Comparison of ENCODE assay signal across 8 cellular contexts in genomic region chr3:40584625-40585189, GRCh38. TPM values are rescaled to one million over a fixed set of nuclear protein-coding genes. Genes with fewer than 3 reads are reported as not detected.
DNase-seq lines count a peak whose midpoint lies in the region; ATAC-seq, FAIRE-seq and TF ChIP-seq lines count a peak whose summit lies in the region.

No MANE protein-coding gene starts in this region.

- H3K4me2 ChIP-seq in A549: no peak overlapping the region

- peaks cover 42% of the 10 kb centered on the region for H3K4me1 Mint-ChIP-seq in neural crest cell

- no peaks in the 10 kb centered on the region for H3K36me3 Mint-ChIP-seq in neural crest cell (ENCODE audit: low read depth)

- no peak for TF ChIP-seq EP300 in A549 (IDR thresholded peaks at IDR 0.05)

- POLR2A ChIA-PET in A549 (lab: Yijun Ruan, JAX): interaction anchor here (1.0 kb wide), 1 partner anchor 615 kb away, joined by 4 read pairs; the partner anchor contains the start of gene CTNNB1

- ATAC-seq in A549 (peak; percentile 87 to 93), GM18511 (IDR thresholded peaks at IDR 0.05; ENCODE audit: unreplicated experiment) (peak; percentile 68)
- ATAC-seq in stimulated activated naive CD8-positive, alpha-beta T cell treated with anti-CD3 and anti-CD28 coated beads, Interleukin-15, Interleukin-2, amounts not matched to agents 100 U/mL and 50 U/mL, for 24 hours: peak; percentile 60

- DNase-seq in A549 (ENCODE audit: low read depth in 1 of 2, low spot score in 1 of 2) (peak; percentile 40 to 58), HTR-8/SVneo (ENCODE audit: insufficient read length, low spot score) (peak; percentile 55), SHP77 (lab: John Stamatoyannopoulos, UW) (peak; percentile 15 to 70), fibroblast of villous mesenchyme (ENCODE audit: low read depth) (peak; percentile 79), neural crest cell (ENCODE audit: low read depth, low spot score) (peak; percentile 94)
- peak; percentile 43 for DNase-seq in activated effector memory CD4-positive, alpha-beta T cell treated with Interleukin-2 at 50 U/mL for 16 hours
- DNase-seq in stimulated activated naive CD8-positive, alpha-beta T cell treated with anti-CD3 and anti-CD28 coated beads, Interleukin-15, Interleukin-2, amounts not matched to agents 100 U/mL and 50 U/mL, for 24 hours: peak; percentile 86

- peak; percentile 80 to 85 for TF ChIP-seq RAD21 in A549 (conservative IDR thresholded peaks at IDR 0.05 in 1 of 2, IDR thresholded peaks at IDR 0.05 in 1 of 2)

- no peak for TF ChIP-seq POLR2A in A549 (IDR thresholded peaks at IDR 0.05; ENCODE audit: low read length)

- CTCF ChIA-PET in A549 (lab: Yijun Ruan, JAX): interaction anchor here (0.6 to 6.3 kb wide), 29 partner anchors 9 to 1515 kb away, joined by 3 to 86 read pairs (median 3); no protein-coding TSS in a partner anchor

- H3K27ac ChIP-seq in A549: no peak overlapping the region

- peaks cover 2% of the 10 kb centered on the region for H3K27me3 Mint-ChIP-seq in neural crest cell (ENCODE audit: low read depth)

- no peaks in the 10 kb centered on the region for H3K4me1 ChIP-seq in A549

- H3K4me3 ChIP-seq in A549: no peak overlapping the region
- H3K4me3 ChIP-seq in fibroblast of villous mesenchyme (ENCODE audit: low read depth, low read length): peak overlapping the region; percentile 6

- no peak overlapping the region for H3K27ac Mint-ChIP-seq in neural crest cell (ENCODE audit: unreplicated experiment)

- WGBS in A549 (ENCODE audit: missing lambda C conversion rate): 62% methylated on average over 12 of the region's 15 CpGs

- H3K9me3 ChIP-seq in A549: no peaks in the 10 kb centered on the region

- H3K9me3 Mint-ChIP-seq in neural crest cell: no peaks in the 10 kb centered on the region

- TF ChIP-seq CTCF in A549 (IDR thresholded peaks at IDR 0.05) (peak; percentile 72), fibroblast of villous mesenchyme (IDR thresholded peaks at IDR 0.05; ENCODE audit: insufficient read depth, low read depth, low read length) (peak; percentile 98), neural crest cell (conservative IDR thresholded peaks at IDR 0.05) (peak; percentile 99)

- H3K4me3 Mint-ChIP-seq in neural crest cell: peak overlapping the region; percentile 4

- no peak for FAIRE-seq in A549 (lab: Jason Lieb, UNC)
- no peak for FAIRE-seq in HTR-8/SVneo (lab: Jason Lieb, UNC)

TF ChIP-seq in A549, 52 proteins besides CTCF, POLR2A, EP300 and RAD21:
- TF ChIP-seq SMC3 (IDR thresholded peaks at IDR 0.05): peak; percentile 85
- TF ChIP-seq CEBPB (IDR thresholded peaks at IDR 0.05): no peak

RNA-seq across cellular contexts. Expression of gene ZNF621, which starts 59.9 kb away (rescaled TPM):
- polyA plus RNA-seq in A549 (2011; rRNA removed) (14.8 and 16.1 TPM in 2 replicates), A549 (2017; fragmentation: RNase III; extraction: RNeasy Plus Mini Kit Qiagen cat#74134 plus additional on column Dnase treatment) (6.8 to 7.3 TPM (median 7.3 TPM) in 3 replicates)
- 2.7 and 2.9 TPM in 2 replicates for polyA plus RNA-seq in A549 (2012; cell fraction: cytosol; rRNA removed)
- polyA plus RNA-seq in A549 (2012; cell fraction: nucleus; rRNA removed): 3.9 and 5.6 TPM in 2 replicates
- 11.9 and 12.5 TPM in 2 replicates for polyA minus RNA-seq in A549 (2011; rRNA and poly(A)+ RNA removed)
- total RNA-seq in fibroblast of villous mesenchyme (18.0 and 19.0 TPM in 2 replicates), neural crest cell (29.5 and 32.6 TPM in 2 replicates)

Comparison
In these comparisons a context has a peak if more than half of its experiments do, and no peak if none do; other contexts are left out.
1. DNase-seq: peak in every context shown above with its lines; median percentile 94 in neural crest cell; 86 in stimulated activated naive CD8-positive, alpha-beta T cell treated with anti-CD3 and anti-CD28 coated beads, Interleukin-15, Interleukin-2, amounts not matched to agents 100 U/mL and 50 U/mL, for 24 hours; 79 in fibroblast of villous mesenchyme; 55 in HTR-8/SVneo; 49 in A549; 43 in activated effector memory CD4-positive, alpha-beta T cell treated with Interleukin-2 at 50 U/mL for 16 hours; 42 in SHP77.